Comparison of ENCODE assay signal across 23 cellular contexts in genomic region chr2:176339208-176339607, GRCh38.
A peak's percentile ranks its signal among the peaks of the same experiment; 100 is the strongest.
DNase-seq lines count a peak whose midpoint lies in the region; ATAC-seq, FAIRE-seq and TF ChIP-seq lines count a peak whose summit lies in the region.
"Had no signal": no experiment of that assay in that cellular context is flagged by ENCODE, and none has a peak within 500 bp of the region (broad histone marks: within the 10 kb centered on the region; RNA-seq: fewer than 3 reads in every experiment).

No MANE protein-coding gene starts in this region.

- CTCF ChIA-PET in HEK293T (lab: Yijun Ruan, JAX) = no interaction called here
- CTCF ChIA-PET in K562 (lab: Yijun Ruan, JAX; ENCODE audit: low intra/inter-chr PET ratio) = no interaction called here

- in situ Hi-C loops in K562 (cut with MboI) = no loop called here

- no peaks in the 10 kb centered on the region for H3K9me1 ChIP-seq in K562 (ENCODE audit: control insufficient read depth, insufficient read depth, low read length)

- no peaks in the 10 kb centered on the region for H4K20me1 ChIP-seq in K562 (replicated peaks; ENCODE audit: control insufficient read depth, insufficient read depth, low read length)
- H4K20me1 ChIP-seq: BLaER1 had no signal

- H3K4me3 ChIP-seq in K562 (no peak overlapping the region), small intestine (ENCODE audit: low read depth in 1 of 2, low read length in 2 of 2) (no peak overlapping the region)
- H3K4me3 ChIP-seq: BLaER1 had no signal

- no peak; the same call in 2 of the 3 replicates for ATAC-seq in K562
- peak; percentile 60 for ATAC-seq in left colon
- no peak for ATAC-seq in GM18520 (IDR thresholded peaks at IDR 0.05; ENCODE audit: unreplicated experiment)

- no peaks in the 10 kb centered on the region for H3K79me2 ChIP-seq in K562 (ENCODE audit: control insufficient read depth, insufficient read depth, low read length)

- H3K27me3 ChIP-seq in K562 (ENCODE audit: control insufficient read depth in 2 of 2, insufficient read depth in 2 of 2, low read length in 2 of 2) = no peaks in the 10 kb centered on the region
- H3K27me3 ChIP-seq in small intestine (ENCODE audit: control insufficient read depth in 2 of 2, insufficient read depth in 2 of 2, low read length in 2 of 2) = no peaks in the 10 kb centered on the region
- H3K27me3 ChIP-seq: BE2C, BLaER1 had no signal

- H2AFZ ChIP-seq in K562 (ENCODE audit: low read depth, low read length) = no peak overlapping the region

- TF ChIP-seq EP300 in K562 (IDR thresholded peaks at IDR 0.05; ENCODE audit: low read length) = no peak

- no peak overlapping the region for H3K9ac ChIP-seq in K562 (ENCODE audit: insufficient read depth in 1 of 2, low read depth in 2 of 2, low read length in 2 of 2)
- H3K9ac ChIP-seq: BLaER1 had no signal

- no peak for TF ChIP-seq RAD21 in K562 (CRISPR knock-in tag; conservative IDR thresholded peaks at IDR 0.05 in 1 of 2, IDR thresholded peaks at IDR 0.05 in 1 of 2)

- TF ChIP-seq CTCF in K562 (IDR thresholded peaks at IDR 0.05 in 2 of 3, conservative IDR thresholded peaks at IDR 0.05 in 1 of 3; ENCODE audit: insufficient read depth in 2 of 3, low read depth in 1 of 3, low read length in 3 of 3) = no peak

- H3K27ac ChIP-seq in K562 (ENCODE audit: extremely low read depth, low read depth, low read length) = no peak overlapping the region
- no peak overlapping the region for H3K27ac ChIP-seq in small intestine (ENCODE audit: low read depth in 1 of 2, low read length in 1 of 2)
- H3K27ac ChIP-seq: BLaER1 had no signal

- H3K4me1 ChIP-seq in K562 (replicated peaks in 1 of 2; ENCODE audit: control insufficient read depth in 2 of 2, insufficient read depth in 2 of 2, low read length in 2 of 2) (no peaks in the 10 kb centered on the region), small intestine (ENCODE audit: control insufficient read depth in 2 of 2, insufficient read depth in 1 of 2, low read depth in 1 of 2, low read length in 1 of 2) (no peaks in the 10 kb centered on the region)
- H3K4me1 ChIP-seq: BE2C, BLaER1 had no signal

- no peak overlapping the region for H3K4me2 ChIP-seq in K562 (ENCODE audit: insufficient read depth, low read length)
- H3K4me2 ChIP-seq: BLaER1 had no signal

- 86% methylated on average over 1 of the region's 1 CpG for WGBS in K562 (ENCODE audit: insufficient coverage, low coverage, missing lambda C conversion rate)
- 95 to 100% (median 97%) methylated on average over 1 of the region's 1 CpG for WGBS in small intestine, 3 donors

- BruUV-seq in K562 (replicated peaks; lab: Mats Ljungman, UMichigan) = no TSS peak

- no peak for TF ChIP-seq POLR2A in K562 (conservative IDR thresholded peaks at IDR 0.05)

- no peaks in the 10 kb centered on the region for H3K9me3 ChIP-seq in K562 (replicated peaks; ENCODE audit: control insufficient read depth, insufficient read depth, low read depth, low read length)
- H3K9me3 ChIP-seq in small intestine (ENCODE audit: control insufficient read depth, low read depth) = no peaks in the 10 kb centered on the region
- H3K9me3 ChIP-seq: BE2C, BLaER1 had no signal

- intact Hi-C loops in K562 (cut with micrococcal nuclease) (no loop called here), left colon (cut with DNase I, micrococcal nuclease) (no loop called here)

- POLR2A ChIA-PET in HEK293T (lab: Yijun Ruan, JAX) (interaction anchor here (1.1 kb wide), 1 partner anchor 70 kb away, joined by 3 read pairs; the partner anchor contains the start of gene MTX2), K562 (lab: Yijun Ruan, JAX) (interaction anchor here (1.0 kb wide), 1 partner anchor 38 kb away, joined by 3 read pairs; no protein-coding TSS in a partner anchor)

- FAIRE-seq in K562 (lab: Jason Lieb, UNC) (no peak), small intestine (lab: Jason Lieb, UNC) (no peak)
- FAIRE-seq: A204.1, G401.6, GM12892, GM18507, GM19239 had no signal

- no peak for DNase-seq in HEK293T (ENCODE audit: extremely low spot score)
- no peak for DNase-seq in K562 (ENCODE audit: extremely low read depth in 1 of 4, low spot score in 3 of 4)
- no peak for DNase-seq in left colon
- DNase-seq in small intestine = peak; percentile 1
- DNase-seq in NCI-H2081 (lab: John Stamatoyannopoulos, UW) = no peak
- DNase-seq in activated naive CD4-positive, alpha-beta T cell treated with Interleukin-2 at 50 U/mL for 16 hours = no peak
- DNase-seq: 8988T; ACHN; BE2C; C1 segment of cervical spinal cord; CD4-positive, alpha-beta memory T cell; CD4-positive, CD25-positive, alpha-beta regulatory T cell; CD8-positive, alpha-beta memory T cell; COR-L47; DMS79 treated with DMSO at 0.1 percent for 48 hours; GF-D8 had no signal

- H3K36me3 ChIP-seq in K562 (ENCODE audit: control insufficient read depth, insufficient read depth, low read length) (peaks cover 29% of the 10 kb centered on the region; the same call in 1 of the 3 replicates), small intestine (ENCODE audit: control insufficient read depth in 2 of 2, insufficient read depth in 2 of 2, low read length in 2 of 2) (peaks cover 2 to 4% of the 10 kb centered on the region in 2 donors)
- H3K36me3 ChIP-seq: BE2C had no signal

TF ChIP-seq in HEK293T, 16 proteins besides CTCF, POLR2A, EP300 and RAD21:
- TF ChIP-seq L3MBTL2 (conservative IDR thresholded peaks at IDR 0.05) = no peak
- 0 out of 2 replicates have a peak, but pooled peaks have one; percentile 36 for TF ChIP-seq ZNF384 (IDR thresholded peaks at IDR 0.05)

TF ChIP-seq in K562, 482 proteins besides CTCF, POLR2A, EP300 and RAD21:
- TF ChIP-seq CBFA2T3 (IDR thresholded peaks at IDR 0.05) (no peak), FOSL1 (tag; conservative IDR thresholded peaks at IDR 0.05) (0 out of 2 replicates have a peak, but pooled peaks have one; percentile 30), ZNF384 (IDR thresholded peaks at IDR 0.05; ENCODE audit: low read depth, low read length) (peak; percentile 60)
TF ChIP-seq in K562: peak in this region for 2.
